1 cellular context compared by ENCODE assay signal in genomic region chrX:115624916-115625315, GRCh38.
TF ChIP-seq lines count a peak whose summit lies in the region.

No MANE protein-coding gene starts in this region.

TF ChIP-seq in endothelial cell of umbilical vein, 7 proteins besides CTCF, POLR2A, EP300 and RAD21:
- TF ChIP-seq FOS (IDR thresholded peaks at IDR 0.05; ENCODE audit: borderline replicate concordance, insufficient read depth, low read length): no peak
- TF ChIP-seq EZH2 (IDR thresholded peaks at IDR 0.05; ENCODE audit: borderline replicate concordance, low read depth, low read length, severe bottlenecking): no peak
- no peak for TF ChIP-seq JUN (IDR thresholded peaks at IDR 0.05; ENCODE audit: borderline replicate concordance, insufficient read depth, insufficient read length, low read depth)
- TF ChIP-seq GATA2 (IDR thresholded peaks at IDR 0.05; ENCODE audit: insufficient read depth, insufficient read length, low read depth, low read length): no peak
- no peak for TF ChIP-seq MYC (IDR thresholded peaks at IDR 0.05; ENCODE audit: low read depth, low read length)
- TF ChIP-seq POLR2AphosphoS5 (IDR thresholded peaks at IDR 0.05; ENCODE audit: insufficient read depth, low read depth, low read length): no peak
- TF ChIP-seq MAX (IDR thresholded peaks at IDR 0.05; ENCODE audit: insufficient read depth, insufficient read length): no peak
